In the genomic region with DNA sequence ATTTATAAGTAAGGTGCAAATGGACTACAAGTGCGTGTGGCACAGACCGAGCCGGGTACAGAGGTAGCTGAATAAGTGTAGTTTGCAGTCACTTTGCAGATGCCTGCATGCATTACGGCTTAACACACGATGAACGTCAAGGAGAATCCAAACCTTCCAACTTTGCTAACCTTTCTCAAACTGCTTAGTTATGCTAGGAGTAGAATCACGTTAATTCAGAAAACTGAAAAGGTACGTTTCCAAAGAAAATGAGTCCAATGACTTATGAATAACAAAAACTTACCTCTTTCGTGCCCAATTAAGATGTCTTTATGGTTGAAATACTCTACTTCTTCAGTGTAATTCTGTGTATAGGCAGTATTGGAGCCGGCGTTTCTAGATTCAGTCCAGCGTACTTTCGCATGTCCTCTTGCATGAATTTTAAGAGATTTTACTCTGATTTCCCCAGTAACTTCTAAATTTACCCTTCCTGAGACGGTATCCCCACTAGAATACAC, we compare ENCODE assay signal across 8 cellular contexts. TPM values are rescaled to one million over a fixed set of nuclear protein-coding genes. Genes with fewer than 3 reads are reported as not detected.
DNase-seq lines count a peak whose midpoint lies in the region; ATAC-seq, FAIRE-seq and TF ChIP-seq lines count a peak whose summit lies in the region.

No MANE protein-coding gene starts in this region.

- peak overlapping the region; percentile 97 to 100 (median 99) for H3K27ac ChIP-seq in pancreas

- no peaks in the 10 kb centered on the region for H3K27me3 ChIP-seq in pancreas

- peaks cover 12 to 16% (median 12%) of the 10 kb centered on the region in 3 donors for H3K4me1 ChIP-seq in pancreas

- TF ChIP-seq CTCF in pancreas (IDR thresholded peaks at IDR 0.05), result no peak

- WGBS in pancreas, 2 donors, result 0% methylated on average over 14 of the region's 14 CpGs

- intact Hi-C loops in pancreas (cut with DNase I), result loop anchor here in 2 of 3 donors (5.0 to 10.0 kb wide), 4 partner anchors 100 to 518 kb away; no protein-coding TSS in a partner anchor

- FAIRE-seq in pancreas (lab: Jason Lieb, UNC), result no peak

- peak; percentile 31 for DNase-seq in activated gamma-delta T cell treated with Interleukin-2 at 50 U/mL for 16 hours
- DNase-seq in activated gamma-delta T cell (lab: John Stamatoyannopoulos, UW), result no peak
- peak; percentile 76 for DNase-seq in NCI-H748 (lab: John Stamatoyannopoulos, UW; ENCODE audit: unreplicated experiment)
- peak; percentile 28 for DNase-seq in activated effector memory CD4-positive, alpha-beta T cell treated with Interleukin-2 at 50 U/mL for 16 hours
- peak; percentile 77 for DNase-seq in globus pallidus (ENCODE audit: low spot score)
- DNase-seq in pancreas, result peak in 3 of 6 donors; percentile 18 to 38 (median 33)
- DNase-seq in NCI-H226, result no peak

- no peaks in the 10 kb centered on the region for H3K9me3 ChIP-seq in pancreas

- H3K36me3 ChIP-seq in pancreas, result peaks cover 0 to 6% (median 0%) of the 10 kb centered on the region in 3 donors

- H3K4me3 ChIP-seq in pancreas, result peak overlapping the region; percentile 57 to 80 (median 58)

- ATAC-seq in pancreas, result peak in 1 of 4 donors; percentile 9
- no peak for ATAC-seq in HG03039 (IDR thresholded peaks at IDR 0.05; ENCODE audit: unreplicated experiment)

RNA-seq across cellular contexts. Expression of a gene that starts 0.5 kb away (rescaled TPM):
- total RNA-seq in pancreas, result 10 to 100 TPM; 11.4 to 79.6 (median 24.9) TPM
- polyA plus RNA-seq in pancreas, result 1 to 10 TPM; 7.3 to 8.5 TPM

Comparison
In these comparisons a context has a peak if more than half of its experiments do, and no peak if none do; other contexts are left out.
1. DNase-seq: peak in activated gamma-delta T cell treated with Interleukin-2 at 50 U/mL for 16 hours (single experiment), NCI-H748 (single experiment), activated effector memory CD4-positive, alpha-beta T cell treated with Interleukin-2 at 50 U/mL for 16 hours (single experiment) and globus pallidus (single experiment); none in activated gamma-delta T cell (single experiment) and NCI-H226 (single experiment).